In the genomic region with DNA sequence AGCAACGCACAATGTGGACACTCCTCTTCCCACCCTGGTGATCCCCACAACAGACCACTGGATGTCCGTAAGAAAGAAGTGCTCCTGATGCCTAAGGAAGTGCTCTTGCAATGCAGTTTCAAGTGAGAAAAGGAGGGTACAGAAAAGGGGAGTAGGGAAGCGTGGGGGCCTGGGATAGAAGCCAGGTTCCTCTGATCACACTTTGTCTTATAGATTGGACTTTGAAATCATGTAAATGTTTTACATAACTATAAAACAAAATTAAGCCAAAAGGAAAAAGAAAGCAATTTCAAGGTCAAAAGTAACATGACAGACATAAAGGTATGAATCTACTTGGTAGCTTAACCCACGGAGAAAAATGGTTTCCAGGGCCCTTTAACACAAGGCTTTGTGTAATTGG, we compare ENCODE assay signal across 23 cellular contexts.
"Had no signal": no experiment of that assay in that cellular context is flagged by ENCODE, and none has a peak within 500 bp of the region (broad histone marks: within the 10 kb centered on the region; RNA-seq: fewer than 3 reads in every experiment).

No MANE protein-coding gene starts in this region.

- H3K27ac Mint-ChIP-seq: IgD-negative memory B cell had no signal

- H3K4me3 ChIP-seq: K562, SJSA1, SK-N-MC had no signal

- H3K36me3 Mint-ChIP-seq: IgD-negative memory B cell had no signal

- H3K9ac ChIP-seq: KMS-11 had no signal

- H3K36me3 ChIP-seq: SJSA1 had no signal

- H3K4me3 Mint-ChIP-seq: IgD-negative memory B cell had no signal

- H3K9me3 ChIP-seq: SJSA1 had no signal

- H3K27ac ChIP-seq: HL-60, KMS-11, SJSA1, SK-N-MC had no signal

- DNase-seq: Kasumi-1, MM.1S, NCI-H1092 treated with DMSO at 0.1 percent for 48 hours, NCI-H1436, NCI-H187, NCI-H2029, NCI-H2081 treated with DMSO at 0.1 percent for 48 hours, NCI-H2171, NCI-H226, NCI-H446, NCI-H510A, NCI-H524 treated with DMSO at 0.1 percent for 48 hours, NCI-H69, NCI-H774, Right ventricle myocardium superior, RPMI8226, SIG-M5 had no signal

- H3K4me2 ChIP-seq: KMS-11 had no signal

- H3K4me1 ChIP-seq: SJSA1 had no signal

- ATAC-seq: K562 had no signal

- H3K27me3 Mint-ChIP-seq: IgD-negative memory B cell had no signal

- H3K9me3 Mint-ChIP-seq: IgD-negative memory B cell had no signal
